ENCODE assay signal across 1 cellular context in the genomic region with DNA sequence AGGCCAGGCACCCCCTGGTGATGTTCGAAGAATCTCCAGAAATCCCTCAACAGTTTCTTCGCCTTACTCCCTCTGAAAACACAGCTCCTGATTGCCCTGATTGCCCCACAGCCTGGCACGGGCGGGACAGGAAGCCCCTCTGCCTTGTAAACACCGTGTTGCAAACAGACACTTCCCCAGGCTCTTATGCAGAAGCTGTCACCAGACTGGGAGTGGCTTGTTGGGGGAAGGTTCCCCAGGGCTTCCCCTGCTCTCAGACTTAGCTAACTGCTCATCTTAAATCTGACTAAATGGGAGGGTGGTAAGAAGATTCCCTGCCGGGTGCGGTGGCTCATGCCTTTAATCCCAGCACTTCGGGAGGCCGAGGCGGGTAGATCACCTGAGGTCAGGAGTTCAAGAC.
TF ChIP-seq lines count a peak whose summit lies in the region.

No MANE protein-coding gene starts in this region.

TF ChIP-seq in GM23338, 12 proteins besides CTCF, POLR2A, EP300 and RAD21 (continued from another document):
- no peak for TF ChIP-seq POLR2AphosphoS5 (IDR thresholded peaks at IDR 0.05; ENCODE audit: low read depth)
- TF ChIP-seq, protein P1, sequence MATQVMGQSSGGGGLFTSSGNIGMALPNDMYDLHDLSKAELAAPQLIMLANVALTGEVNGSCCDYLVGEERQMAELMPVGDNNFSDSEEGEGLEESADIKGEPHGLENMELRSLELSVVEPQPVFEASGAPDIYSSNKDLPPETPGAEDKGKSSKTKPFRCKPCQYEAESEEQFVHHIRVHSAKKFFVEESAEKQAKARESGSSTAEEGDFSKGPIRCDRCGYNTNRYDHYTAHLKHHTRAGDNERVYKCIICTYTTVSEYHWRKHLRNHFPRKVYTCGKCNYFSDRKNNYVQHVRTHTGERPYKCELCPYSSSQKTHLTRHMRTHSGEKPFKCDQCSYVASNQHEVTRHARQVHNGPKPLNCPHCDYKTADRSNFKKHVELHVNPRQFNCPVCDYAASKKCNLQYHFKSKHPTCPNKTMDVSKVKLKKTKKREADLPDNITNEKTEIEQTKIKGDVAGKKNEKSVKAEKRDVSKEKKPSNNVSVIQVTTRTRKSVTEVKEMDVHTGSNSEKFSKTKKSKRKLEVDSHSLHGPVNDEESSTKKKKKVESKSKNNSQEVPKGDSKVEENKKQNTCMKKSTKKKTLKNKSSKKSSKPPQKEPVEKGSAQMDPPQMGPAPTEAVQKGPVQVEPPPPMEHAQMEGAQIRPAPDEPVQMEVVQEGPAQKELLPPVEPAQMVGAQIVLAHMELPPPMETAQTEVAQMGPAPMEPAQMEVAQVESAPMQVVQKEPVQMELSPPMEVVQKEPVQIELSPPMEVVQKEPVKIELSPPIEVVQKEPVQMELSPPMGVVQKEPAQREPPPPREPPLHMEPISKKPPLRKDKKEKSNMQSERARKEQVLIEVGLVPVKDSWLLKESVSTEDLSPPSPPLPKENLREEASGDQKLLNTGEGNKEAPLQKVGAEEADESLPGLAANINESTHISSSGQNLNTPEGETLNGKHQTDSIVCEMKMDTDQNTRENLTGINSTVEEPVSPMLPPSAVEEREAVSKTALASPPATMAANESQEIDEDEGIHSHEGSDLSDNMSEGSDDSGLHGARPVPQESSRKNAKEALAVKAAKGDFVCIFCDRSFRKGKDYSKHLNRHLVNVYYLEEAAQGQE (IDR thresholded peaks at IDR 0.05; ENCODE audit: unreplicated experiment): no peak
- TF ChIP-seq, protein P2, sequence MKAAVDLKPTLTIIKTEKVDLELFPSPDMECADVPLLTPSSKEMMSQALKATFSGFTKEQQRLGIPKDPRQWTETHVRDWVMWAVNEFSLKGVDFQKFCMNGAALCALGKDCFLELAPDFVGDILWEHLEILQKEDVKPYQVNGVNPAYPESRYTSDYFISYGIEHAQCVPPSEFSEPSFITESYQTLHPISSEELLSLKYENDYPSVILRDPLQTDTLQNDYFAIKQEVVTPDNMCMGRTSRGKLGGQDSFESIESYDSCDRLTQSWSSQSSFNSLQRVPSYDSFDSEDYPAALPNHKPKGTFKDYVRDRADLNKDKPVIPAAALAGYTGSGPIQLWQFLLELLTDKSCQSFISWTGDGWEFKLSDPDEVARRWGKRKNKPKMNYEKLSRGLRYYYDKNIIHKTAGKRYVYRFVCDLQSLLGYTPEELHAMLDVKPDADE (IDR thresholded peaks at IDR 0.05): no peak
- no peak for TF ChIP-seq EZH2phosphoT487 (IDR thresholded peaks at IDR 0.05; ENCODE audit: unreplicated experiment)
- TF ChIP-seq ZNF331 (CRISPR knock-in tag; IDR thresholded peaks at IDR 0.05; ENCODE audit: low read depth): no peak
